ENCODE assay signal across 13 cellular contexts in the genomic region with DNA sequence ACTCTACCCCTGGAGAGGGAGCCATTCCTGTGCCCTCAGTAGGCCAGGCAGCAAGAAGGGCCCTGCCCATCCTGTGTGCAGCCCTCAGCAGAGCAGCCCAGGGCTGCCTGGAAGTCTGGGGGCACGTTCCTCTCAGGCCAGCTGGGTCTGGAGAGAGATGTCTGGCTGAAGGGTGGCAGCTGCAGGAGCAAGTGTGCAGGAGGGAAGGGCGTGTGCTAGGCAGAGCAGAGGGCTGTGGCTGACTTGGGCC.
DNase-seq lines count a peak whose midpoint lies in the region.
"Had no signal": no experiment of that assay in that cellular context is flagged by ENCODE, and none has a peak within 500 bp of the region (broad histone marks: within the 10 kb centered on the region; RNA-seq: fewer than 3 reads in every experiment).

No MANE protein-coding gene starts in this region.

- H3K4me3 Mint-ChIP-seq in CD8-positive, alpha-beta memory T cell = peak overlapping the region in 5 of 7 donors; percentile 29 to 80 (median 53)
- peak overlapping the region in 4 of 5 donors; percentile 6 to 56 (median 40) for H3K4me3 Mint-ChIP-seq in immature natural killer cell

- no peaks in the 10 kb centered on the region for H3K9me3 Mint-ChIP-seq in CD8-positive, alpha-beta memory T cell
- H3K9me3 Mint-ChIP-seq in immature natural killer cell = no peaks in the 10 kb centered on the region

- peak overlapping the region; percentile 77 to 99 (median 88) for H3K27ac Mint-ChIP-seq in CD8-positive, alpha-beta memory T cell
- peak overlapping the region; percentile 68 to 89 (median 84) for H3K27ac Mint-ChIP-seq in immature natural killer cell

- H3K27me3 Mint-ChIP-seq in CD8-positive, alpha-beta memory T cell = no peaks in the 10 kb centered on the region
- peaks cover 0 to 9% (median 7%) of the 10 kb centered on the region in 3 donors for H3K27me3 Mint-ChIP-seq in immature natural killer cell (ENCODE audit: low read depth in 3 of 3)

- H3K27ac ChIP-seq in BLaER1 treated with 17β-estradiol and CSF1 and Interleukin-3, amounts not matched to agents 10 nM and 100 nM = peak overlapping the region in 2 of 11 experiments; percentile 2 to 8; a peak in 3 of 22 replicates
- H3K27ac ChIP-seq in CD8-positive, alpha-beta memory T cell (ENCODE audit: low read depth, low read length) = no peak overlapping the region
- H3K27ac ChIP-seq: epithelial cell of prostate, SK-N-MC, tibial artery had no signal

- H3K36me3 Mint-ChIP-seq in CD8-positive, alpha-beta memory T cell = peaks cover 0 to 56% (median 6%) of the 10 kb centered on the region in 3 donors
- peaks cover 0 to 12% (median 0%) of the 10 kb centered on the region in 3 donors for H3K36me3 Mint-ChIP-seq in immature natural killer cell

- CTCF ChIA-PET in CD8-positive, alpha-beta memory T cell (lab: Charles Lee) = interaction anchor here (0.7 to 11.3 kb wide), 20 partner anchors 8 to 152 kb away, joined by 3 to 227 read pairs (median 6); partner anchors contain the start of gene C20orf203

- H3K9ac ChIP-seq in BLaER1 treated with 17β-estradiol and CSF1 and Interleukin-3, amounts not matched to agents 10 nM and 100 nM = peak overlapping the region in 6 of 11 experiments; percentile 9 to 30 (median 18); a peak in 4 of 22 replicates

- no peaks in the 10 kb centered on the region for H3K27me3 ChIP-seq in BLaER1 treated with 17β-estradiol and CSF1 and Interleukin-3, amounts not matched to agents 10 nM and 100 nM
- no peaks in the 10 kb centered on the region for H3K27me3 ChIP-seq in CD8-positive, alpha-beta memory T cell (ENCODE audit: insufficient read depth, low read length, poor library complexity, severe bottlenecking)
- H3K27me3 ChIP-seq: tibial artery had no signal

- peaks cover 11 to 35% (median 20%) of the 10 kb centered on the region in 11 experiments; a peak in 16 of 22 replicates for H3K36me3 ChIP-seq in BLaER1 treated with 17β-estradiol and CSF1 and Interleukin-3, amounts not matched to agents 10 nM and 100 nM
- H3K36me3 ChIP-seq in CD8-positive, alpha-beta memory T cell (ENCODE audit: insufficient read depth, low read length) = peaks cover 29% of the 10 kb centered on the region
- H3K36me3 ChIP-seq: tibial artery had no signal

- POLR2A ChIA-PET in CD8-positive, alpha-beta memory T cell (lab: Charles Lee) = interaction anchor here (0.7 to 3.6 kb wide), 6 partner anchors 11 to 64 kb away, joined by 4 to 38 read pairs (median 4); no protein-coding TSS in a partner anchor

- no peak overlapping the region for H3K4me3 ChIP-seq in BLaER1 treated with 17β-estradiol and CSF1 and Interleukin-3, amounts not matched to agents 10 nM and 100 nM
- no peak overlapping the region for H3K4me3 ChIP-seq in CD8-positive, alpha-beta memory T cell (ENCODE audit: low read length)
- H3K4me3 ChIP-seq: SK-N-MC, skin epidermis, tibial artery had no signal

- H3K4me2 ChIP-seq in BLaER1 treated with 17β-estradiol and CSF1 and Interleukin-3, amounts not matched to agents 10 nM and 100 nM = peak overlapping the region; percentile 28 to 94 (median 89)

- peaks cover 3 to 58% (median 21%) of the 10 kb centered on the region in 11 experiments; a peak in 17 of 22 replicates for H4K20me1 ChIP-seq in BLaER1 treated with 17β-estradiol and CSF1 and Interleukin-3, amounts not matched to agents 10 nM and 100 nM

- no peaks in the 10 kb centered on the region for H3K9me3 ChIP-seq in BLaER1 treated with 17β-estradiol and CSF1 and Interleukin-3, amounts not matched to agents 10 nM and 100 nM (replicated peaks in 1 of 11)
- no peaks in the 10 kb centered on the region for H3K9me3 ChIP-seq in CD8-positive, alpha-beta memory T cell (ENCODE audit: low read length)
- H3K9me3 ChIP-seq: tibial artery had no signal

- H3K4me1 Mint-ChIP-seq in CD8-positive, alpha-beta memory T cell = peaks cover 51 to 63% (median 53%) of the 10 kb centered on the region in 3 donors
- H3K4me1 Mint-ChIP-seq in immature natural killer cell = peaks cover 68 to 69% of the 10 kb centered on the region in 2 donors

- H3K4me1 ChIP-seq in BLaER1 treated with 17β-estradiol and CSF1 and Interleukin-3, amounts not matched to agents 10 nM and 100 nM = peaks cover 66 to 100% (median 99%) of the 10 kb centered on the region in 10 experiments
- H3K4me1 ChIP-seq in CD8-positive, alpha-beta memory T cell (ENCODE audit: insufficient read depth, low read length) = peaks cover 69% of the 10 kb centered on the region

- DNase-seq in CD8-positive, alpha-beta memory T cell = peak in 1 of 5 donors; percentile 48
- peak; percentile 56 for DNase-seq in SHP77 (lab: John Stamatoyannopoulos, UW)
- no peak for DNase-seq in immature natural killer cell
- no peak for DNase-seq in activated CD4-positive, CD25-positive, alpha-beta regulatory T cell treated with anti-CD3 and anti-CD28 coated beads, Interleukin-2, amount 50 U/mL, for 72 hours
- DNase-seq in effector CD4-positive, alpha-beta T cell = no peak
- DNase-seq in SIG-M5 (lab: John Stamatoyannopoulos, UW) = no peak
- DNase-seq: hippocampal formation, NCI-H446, tibial artery had no signal

Comparison
In these comparisons a context has a peak if more than half of its experiments do, and no peak if none do; other contexts are left out.
1. DNase-seq: peak in SHP77 (2 of 2); none in immature natural killer cell (0 of 3), activated CD4-positive, CD25-positive, alpha-beta regulatory T cell treated with anti-CD3 and anti-CD28 coated beads, Interleukin-2, amount 50 U/mL, for 72 hours (single experiment), effector CD4-positive, alpha-beta T cell (single experiment) and SIG-M5 (single experiment).